Comparison of ENCODE assay signal across 14 cellular contexts in genomic region chr2:100418563-100418962, GRCh38. TPM values are rescaled to one million over a fixed set of nuclear protein-coding genes. Genes with fewer than 3 reads are reported as not detected.
DNase-seq lines count a peak whose midpoint lies in the region; ATAC-seq and TF ChIP-seq lines count a peak whose summit lies in the region.
"Had no signal": no experiment of that assay in that cellular context is flagged by ENCODE, and none has a peak within 500 bp of the region (broad histone marks: within the 10 kb centered on the region; RNA-seq: fewer than 3 reads in every experiment).

No MANE protein-coding gene starts in this region.

- peak overlapping the region; percentile 90 for H3K4me2 ChIP-seq in hepatocyte

- no peaks in the 10 kb centered on the region for H3K36me3 ChIP-seq in hepatocyte (replicated peaks; ENCODE audit: insufficient read depth, low read depth)
- H3K36me3 ChIP-seq: lower lobe of right lung had no signal

- peak overlapping the region; percentile 84 for H3K4me3 Mint-ChIP-seq in activated naive CD8-positive, alpha-beta T cell
- H3K4me3 Mint-ChIP-seq in activated naive CD8-positive, alpha-beta T cell treated with anti-CD3 and anti-CD28 coated beads for 36 hours: no peak overlapping the region
- peak overlapping the region; percentile 23 for H3K4me3 Mint-ChIP-seq in stimulated activated memory B cell treated with anti-CD40 and anti-IgM and Interleukin-4, amounts not matched to agents 10 μg/mL and 1 μg/mL and 100 μg/mL, for 72 hours

- peaks cover 4% of the 10 kb centered on the region for H3K4me1 ChIP-seq in hepatocyte (ENCODE audit: insufficient read depth)

- intact Hi-C loops in sciatic nerve (cut with DNase I): no loop called here

- no peak overlapping the region for H3K27ac Mint-ChIP-seq in activated naive CD8-positive, alpha-beta T cell
- no peak overlapping the region for H3K27ac Mint-ChIP-seq in activated naive CD8-positive, alpha-beta T cell treated with anti-CD3 and anti-CD28 coated beads for 36 hours
- peak overlapping the region; percentile 93 for H3K27ac Mint-ChIP-seq in stimulated activated memory B cell treated with anti-CD40 and anti-IgM and Interleukin-4, amounts not matched to agents 10 μg/mL and 1 μg/mL and 100 μg/mL, for 72 hours

- H3K27me3 Mint-ChIP-seq in activated naive CD8-positive, alpha-beta T cell: no peaks in the 10 kb centered on the region
- no peaks in the 10 kb centered on the region for H3K27me3 Mint-ChIP-seq in activated naive CD8-positive, alpha-beta T cell treated with anti-CD3 and anti-CD28 coated beads for 36 hours
- H3K27me3 Mint-ChIP-seq in stimulated activated memory B cell treated with anti-CD40 and anti-IgM and Interleukin-4, amounts not matched to agents 10 μg/mL and 1 μg/mL and 100 μg/mL, for 72 hours: no peaks in the 10 kb centered on the region

- peaks cover 12% of the 10 kb centered on the region for H3K79me2 ChIP-seq in hepatocyte

- H3K4me3 ChIP-seq in hepatocyte: no peak overlapping the region

- peaks cover 30% of the 10 kb centered on the region for H3K4me1 Mint-ChIP-seq in activated naive CD8-positive, alpha-beta T cell (ENCODE audit: low read depth)
- H3K4me1 Mint-ChIP-seq in activated naive CD8-positive, alpha-beta T cell treated with anti-CD3 and anti-CD28 coated beads for 36 hours: peaks cover 28% of the 10 kb centered on the region
- peaks cover 37% of the 10 kb centered on the region for H3K4me1 Mint-ChIP-seq in stimulated activated memory B cell treated with anti-CD40 and anti-IgM and Interleukin-4, amounts not matched to agents 10 μg/mL and 1 μg/mL and 100 μg/mL, for 72 hours

- no peaks in the 10 kb centered on the region for H3K27me3 ChIP-seq in hepatocyte

- peak overlapping the region; percentile 98 for H2AFZ ChIP-seq in hepatocyte

- 77% methylated on average over 11 of the region's 11 CpGs for WGBS in hepatocyte (ENCODE audit: low lambda C conversion rate, missing lambda C conversion rate)

- TF ChIP-seq CTCF in VCaP (conservative IDR thresholded peaks at IDR 0.05): no peak
- no peak for TF ChIP-seq CTCF in hepatocyte (IDR thresholded peaks at IDR 0.05; ENCODE audit: poor library complexity)

- no peak for DNase-seq in activated naive CD8-positive, alpha-beta T cell treated with anti-CD3 and anti-CD28 coated beads for 36 hours
- DNase-seq in hepatocyte (ENCODE audit: low spot score) (peak; percentile 32), NCI-H2171 treated with DMSO at 0.1 percent for 48 hours (lab: John Stamatoyannopoulos, UW) (no peak), sciatic nerve (ENCODE audit: low spot score) (no peak)
- DNase-seq: anterior cingulate cortex, DMS 273 treated with DMSO at 0.1 percent for 48 hours, lower lobe of right lung, Right ventricle myocardium superior, spleen, substantia nigra had no signal

- H3K36me3 Mint-ChIP-seq in activated naive CD8-positive, alpha-beta T cell: peaks cover 2% of the 10 kb centered on the region
- H3K36me3 Mint-ChIP-seq in activated naive CD8-positive, alpha-beta T cell treated with anti-CD3 and anti-CD28 coated beads for 36 hours: peaks cover 6% of the 10 kb centered on the region
- peaks cover 9% of the 10 kb centered on the region for H3K36me3 Mint-ChIP-seq in stimulated activated memory B cell treated with anti-CD40 and anti-IgM and Interleukin-4, amounts not matched to agents 10 μg/mL and 1 μg/mL and 100 μg/mL, for 72 hours

- ATAC-seq in stimulated activated memory B cell treated with anti-CD40 and anti-IgM and Interleukin-4, amounts not matched to agents 10 μg/mL and 1 μg/mL and 100 μg/mL, for 72 hours: no peak
- no peak for ATAC-seq in sciatic nerve
- no peak for ATAC-seq in GM21576 (IDR thresholded peaks at IDR 0.05; ENCODE audit: unreplicated experiment)
- ATAC-seq: lower lobe of right lung had no signal

- no peaks in the 10 kb centered on the region for H3K9me2 ChIP-seq in hepatocyte (replicated peaks; ENCODE audit: insufficient read depth)

- no peaks in the 10 kb centered on the region for H3K9me3 Mint-ChIP-seq in activated naive CD8-positive, alpha-beta T cell (ENCODE audit: low read depth)
- no peaks in the 10 kb centered on the region for H3K9me3 Mint-ChIP-seq in activated naive CD8-positive, alpha-beta T cell treated with anti-CD3 and anti-CD28 coated beads for 36 hours
- H3K9me3 Mint-ChIP-seq in stimulated activated memory B cell treated with anti-CD40 and anti-IgM and Interleukin-4, amounts not matched to agents 10 μg/mL and 1 μg/mL and 100 μg/mL, for 72 hours: no peaks in the 10 kb centered on the region

- no peaks in the 10 kb centered on the region for H3K9me3 ChIP-seq in hepatocyte (ENCODE audit: low read depth)
- H3K9me3 ChIP-seq: lower lobe of right lung, spleen had no signal

- no peaks in the 10 kb centered on the region for H4K20me1 ChIP-seq in hepatocyte (ENCODE audit: insufficient read depth, poor library complexity, severe bottlenecking)

- H3K27ac ChIP-seq in VCaP: peak overlapping the region; percentile 92
- peak overlapping the region; percentile 92 for H3K27ac ChIP-seq in hepatocyte
- H3K27ac ChIP-seq: lower lobe of right lung had no signal

RNA-seq across cellular contexts. Expression of gene CHST10, which starts 1.1 kb away (rescaled TPM):
- 10 to 100 TPM; 13.4 to 14.7 TPM for total RNA-seq in activated naive CD8-positive, alpha-beta T cell treated with anti-CD3 and anti-CD28 coated beads for 36 hours
- total RNA-seq in hepatocyte (14.3 and 15.3 TPM in 2 replicates), sciatic nerve (12.5 TPM)
- 8.0 and 11.9 TPM in 2 replicates for polyA plus RNA-seq in hepatocyte

RNA-seq across cellular contexts. Expression of gene NMS, which starts 51.7 kb away (rescaled TPM):
- not detected for total RNA-seq in activated naive CD8-positive, alpha-beta T cell treated with anti-CD3 and anti-CD28 coated beads for 36 hours
- not detected in 2 replicates for total RNA-seq in hepatocyte
- not detected in 2 replicates for polyA plus RNA-seq in hepatocyte
- total RNA-seq in sciatic nerve: not detected
- total RNA-seq: lower lobe of right lung, Right ventricle myocardium superior, spleen had no signal
- polyA plus RNA-seq: spleen had no signal
